In the genomic region with DNA sequence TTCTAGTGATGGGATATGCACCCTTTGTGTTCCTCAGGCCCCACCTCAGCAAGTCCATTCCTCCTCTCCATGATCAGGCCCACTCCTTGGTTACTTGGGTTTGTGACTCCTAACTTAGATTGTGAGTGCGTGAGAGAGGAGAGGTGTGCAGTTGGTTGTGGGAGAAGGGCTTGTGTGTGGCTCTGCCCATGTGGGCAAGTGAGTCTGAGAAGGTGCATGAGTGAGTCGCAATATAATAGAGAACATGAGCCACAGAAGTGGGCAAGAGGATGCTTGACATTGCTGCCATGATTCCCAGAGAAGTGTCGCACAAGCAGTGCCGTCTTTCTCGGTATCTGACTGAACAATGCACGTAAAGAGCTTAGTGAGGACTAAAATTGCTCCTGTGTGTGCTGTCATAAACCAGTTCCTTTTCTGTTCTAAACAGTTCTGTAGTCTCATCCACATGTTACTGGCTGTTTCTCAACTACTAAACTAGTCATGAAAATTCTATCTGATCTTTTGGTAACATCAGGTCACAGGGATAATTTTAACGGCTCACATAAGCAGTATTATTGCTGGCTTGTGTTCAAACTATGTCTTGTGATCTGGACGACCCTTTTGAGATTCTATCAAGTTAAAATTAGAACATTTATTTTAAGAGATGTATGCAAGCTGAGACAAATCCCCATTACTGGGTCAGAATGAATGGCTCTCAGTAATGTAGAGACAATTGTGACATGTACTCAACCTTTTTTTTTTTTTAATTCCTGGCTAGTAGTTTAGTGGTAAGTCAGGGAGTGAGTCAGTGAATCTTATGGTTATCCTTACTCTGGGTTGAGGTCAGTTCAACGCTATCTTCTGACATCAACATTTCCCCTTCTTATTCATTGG, we compare ENCODE assay signal across 10 cellular contexts. TPM values are rescaled to one million over a fixed set of nuclear protein-coding genes. Genes with fewer than 3 reads are reported as not detected.
A peak's percentile ranks its signal among the peaks of the same experiment; 100 is the strongest.
DNase-seq lines count a peak whose midpoint lies in the region; FAIRE-seq and TF ChIP-seq lines count a peak whose summit lies in the region.
"Had no signal": no experiment of that assay in that cellular context is flagged by ENCODE, and none has a peak within 500 bp of the region (broad histone marks: within the 10 kb centered on the region; RNA-seq: fewer than 3 reads in every experiment).

No MANE protein-coding gene starts in this region.

- TF ChIP-seq EP300 in H1 (IDR thresholded peaks at IDR 0.05; ENCODE audit: borderline replicate concordance in 1 of 2, low read depth in 2 of 2, low read length in 2 of 2), result no peak

- peaks cover 2% of the 10 kb centered on the region; the same call in 1 of the 2 replicates for H3K79me1 ChIP-seq in H1 (ENCODE audit: low read depth, low read length)

- H3K27me3 ChIP-seq in BJ (ENCODE audit: control insufficient read depth, insufficient read depth, low read length) (no peaks in the 10 kb centered on the region), H1 (replicated peaks in 1 of 4; ENCODE audit: control insufficient read depth in 3 of 4, extremely low read depth in 1 of 4, insufficient read depth in 3 of 4, low read length in 3 of 4) (no peaks in the 10 kb centered on the region), prostate gland (replicated peaks; ENCODE audit: insufficient read depth) (no peaks in the 10 kb centered on the region)

- H3K4me3 Mint-ChIP-seq in nephron, result no peak overlapping the region
- H3K4me3 Mint-ChIP-seq: activated T-cell treated with anti-CD3 and anti-CD28 coated beads, Interleukin-2, amount 50 U/mL, for 4 hours had no signal

- no peaks in the 10 kb centered on the region for H3K79me2 ChIP-seq in H1 (ENCODE audit: control insufficient read depth in 1 of 2, insufficient read depth in 2 of 2, low read length in 2 of 2)

- H4K91ac ChIP-seq in H1 (replicated peaks; ENCODE audit: insufficient read length, low read length), result no peak overlapping the region

- H4K5ac ChIP-seq in H1 (ENCODE audit: insufficient read length, low read depth, low read length), result no peak overlapping the region

- H2AFZ ChIP-seq in H1 (ENCODE audit: low read length), result no peak overlapping the region

- H3K27ac Mint-ChIP-seq in nephron, result peak overlapping the region in 2 of 3 experiments; percentile 45

- peak overlapping the region; percentile 87; the same call in 1 of the 2 replicates for H2BK20ac ChIP-seq in H1 (ENCODE audit: low read length)

- POLR2A ChIA-PET in BJ (lab: Charles Lee), result interaction anchor here (0.6 kb wide), 1 partner anchor 47 kb away, joined by 3 read pairs; no protein-coding TSS in a partner anchor
- POLR2A ChIA-PET in H1 (lab: Charles Lee; ENCODE audit: partially characterized antibody), result no interaction called here

- H3K4me2 ChIP-seq in H1 (ENCODE audit: insufficient read depth in 1 of 2, low read depth in 2 of 2, low read length in 2 of 2), result no peak overlapping the region

- peak overlapping the region; percentile 83; the same call in 1 of the 2 replicates for H2BK15ac ChIP-seq in H1 (ENCODE audit: low read length)

- TF ChIP-seq RAD21 in H1 (IDR thresholded peaks at IDR 0.05 in 1 of 2, conservative IDR thresholded peaks at IDR 0.05 in 1 of 2; ENCODE audit: low read depth in 2 of 2, low read length in 2 of 2), result no peak

- no peak overlapping the region for H2BK120ac ChIP-seq in H1 (replicated peaks; ENCODE audit: low read depth, low read length)

- H3K4me1 ChIP-seq in H1 (replicated peaks in 1 of 4; ENCODE audit: control insufficient read depth in 3 of 4, insufficient read depth in 4 of 4, low read length in 3 of 4), result peaks cover 2 to 18% (median 16%) of the 10 kb centered on the region in 4 experiments
- H3K4me1 ChIP-seq in prostate gland (replicated peaks), result no peaks in the 10 kb centered on the region

- H3K14ac ChIP-seq in H1 (ENCODE audit: insufficient read length), result no peak overlapping the region

- no peak for TF ChIP-seq POLR2A in H1 (IDR thresholded peaks at IDR 0.05; ENCODE audit: control extremely low read depth in 1 of 2, low read depth in 2 of 2, low read length in 2 of 2)
- TF ChIP-seq POLR2A in prostate gland (IDR thresholded peaks at IDR 0.05), result no peak

- H3K23me2 ChIP-seq in H1 (ENCODE audit: low read depth, low read length), result no peaks in the 10 kb centered on the region

- H3K4ac ChIP-seq in H1 (replicated peaks; ENCODE audit: insufficient read length, low read depth, low read length), result no peak overlapping the region

- no peak overlapping the region for H3K4me3 ChIP-seq in BJ (ENCODE audit: low read depth, low read length)
- no peak overlapping the region for H3K4me3 ChIP-seq in H1 (ENCODE audit: extremely low read depth in 1 of 4, insufficient read depth in 2 of 4, low read depth in 3 of 4, low read length in 4 of 4)
- no peak overlapping the region for H3K4me3 ChIP-seq in prostate gland

- no peaks in the 10 kb centered on the region for H4K20me1 ChIP-seq in H1 (replicated peaks in 1 of 2; ENCODE audit: control insufficient read depth in 1 of 2, insufficient read depth in 2 of 2, low read length in 2 of 2)

- H3K36me3 Mint-ChIP-seq in nephron (ENCODE audit: low read depth), result peaks cover 30% of the 10 kb centered on the region

- CTCF ChIA-PET in BJ (lab: Yijun Ruan, JAX) (interaction anchor here (1.5 to 2.5 kb wide), 2 partner anchors 11 to 14 kb away, joined by 4 to 6 read pairs; no protein-coding TSS in a partner anchor), H1 (lab: Charles Lee; ENCODE audit: partially characterized antibody) (interaction anchor here (0.6 to 1.2 kb wide), 3 partner anchors 14 to 177 kb away, joined by 3 read pairs; no protein-coding TSS in a partner anchor)

- H3K18ac ChIP-seq in H1 (ENCODE audit: extremely low read depth, low read length), result no peak overlapping the region

- H2AK5ac ChIP-seq in H1 (ENCODE audit: low read depth, low read length), result no peak overlapping the region; the same call in 1 of the 2 replicates

- H3K9ac ChIP-seq in H1 (replicated peaks in 1 of 4; ENCODE audit: extremely low read depth in 1 of 4, low read depth in 3 of 4, low read length in 3 of 4), result no peak overlapping the region

- peaks cover 57% of the 10 kb centered on the region for H3K4me1 Mint-ChIP-seq in nephron

- H3K36me3 ChIP-seq in BJ (ENCODE audit: control insufficient read depth, insufficient read depth, low read length) (no peaks in the 10 kb centered on the region; the same call in none of the 2 replicates), H1 (ENCODE audit: control insufficient read depth in 2 of 4, insufficient read depth in 4 of 4, low read length in 3 of 4) (peaks cover 0 to 19% (median 2%) of the 10 kb centered on the region in 4 experiments; a peak in 3 of 8 replicates), prostate gland (no peaks in the 10 kb centered on the region)

- H2BK12ac ChIP-seq in H1 (ENCODE audit: low read depth, low read length), result 0 out of 2 replicates have a peak overlapping the region, but pooled peaks have one; percentile 82

- no peaks in the 10 kb centered on the region for H3K9me3 Mint-ChIP-seq in nephron
- H3K9me3 Mint-ChIP-seq: activated T-cell treated with anti-CD3 and anti-CD28 coated beads, Interleukin-2, amount 50 U/mL, for 4 hours had no signal

- 90% methylated on average over 9 of the region's 9 CpGs; no CpG with 5 or more reads in 1 of the 2 experiments for WGBS in H1 (ENCODE audit: extremely low coverage in 1 of 2, insufficient coverage in 1 of 2, insufficient read length in 1 of 2, insufficient replicate concordance in 2 of 2, low coverage in 1 of 2, low lambda C conversion rate in 2 of 2, missing lambda C conversion rate in 1 of 2), 2 experiments
- 41% methylated on average over 9 of the region's 9 CpGs for WGBS in prostate gland

- no peak overlapping the region for H3K23ac ChIP-seq in H1 (ENCODE audit: insufficient read length)

- no peak overlapping the region for H3K56ac ChIP-seq in H1 (replicated peaks; ENCODE audit: insufficient read length, low read depth, low read length)

- H3K9me3 ChIP-seq in H1 (ENCODE audit: insufficient read depth in 2 of 2, low read depth in 1 of 2, low read length in 1 of 2) (no peaks in the 10 kb centered on the region), prostate gland (no peaks in the 10 kb centered on the region)

- no peak overlapping the region; the same call in 1 of the 2 replicates for H4K8ac ChIP-seq in H1 (ENCODE audit: extremely low read depth, insufficient read depth, low read length)

- H3K27me3 Mint-ChIP-seq in nephron (ENCODE audit: low read depth), result no peaks in the 10 kb centered on the region

- 0 out of 2 replicates have a peak overlapping the region, but pooled peaks have one; percentile 19 for H2BK5ac ChIP-seq in H1 (ENCODE audit: low read depth, low read length)

- peak; percentile 88 for DNase-seq in BJ (ENCODE audit: low read depth)
- peak; percentile 18 for DNase-seq in OCI-M1 (lab: John Stamatoyannopoulos, UW)
- no peak for DNase-seq in H1 (ENCODE audit: low read depth in 1 of 2, low spot score in 2 of 2)
- no peak for DNase-seq in prostate gland (ENCODE audit: low spot score)
- no peak for DNase-seq in GM19239 (ENCODE audit: insufficient read length, low spot score)
- no peak for DNase-seq in NAMALWA (ENCODE audit: low spot score)
- DNase-seq in HPDE6-E6E7 (ENCODE audit: extremely low spot score), result no peak
- DNase-seq: activated T-cell treated with anti-CD3 and anti-CD28 coated beads, Interleukin-2, amount 50 U/mL, for 4 hours had no signal

- no peak for FAIRE-seq in H1 (lab: Jason Lieb, UNC)
- no peak for FAIRE-seq in GM19239 (lab: Jason Lieb, UNC)
- FAIRE-seq: G401.6 had no signal

- H3K27ac ChIP-seq in H1 (ENCODE audit: low read depth, low read length), result no peak overlapping the region
- H3K27ac ChIP-seq in prostate gland, result peak overlapping the region in 1 of 2 donors; percentile 12

- intact Hi-C loops in prostate gland (cut with DNase I), result loop anchor here (10.0 kb wide), 1 partner anchor 68 kb away; a partner anchor contains a TSS

- no peak for TF ChIP-seq CTCF in BJ (IDR thresholded peaks at IDR 0.05; ENCODE audit: insufficient read depth, low read depth, low read length)
- no peak for TF ChIP-seq CTCF in H1 (IDR thresholded peaks at IDR 0.05; ENCODE audit: control extremely low read depth in 1 of 3, insufficient read depth in 1 of 3, low read depth in 1 of 3, low read length in 3 of 3)
- no peak for TF ChIP-seq CTCF in nephron (IDR thresholded peaks at IDR 0.05; ENCODE audit: unreplicated experiment in 3 of 3)
- no peak for TF ChIP-seq CTCF in prostate gland (IDR thresholded peaks at IDR 0.05)

TF ChIP-seq in H1, 55 proteins besides CTCF, POLR2A, EP300 and RAD21 (continues in another document):
- TF ChIP-seq KDM4A (IDR thresholded peaks at IDR 0.05; ENCODE audit: low read depth, low read length, severe bottlenecking), result no peak

RNA-seq across cellular contexts. Expression of a gene that starts 25.6 kb away (rescaled TPM):
- polyA plus RNA-seq in BJ (2011; rRNA removed) (50.4 and 76.7 TPM in 2 replicates), H1 (2011; rRNA removed) (14.4 and 19.4 TPM in 2 replicates)
- polyA minus RNA-seq in BJ (2011; rRNA and poly(A)+ RNA removed), result 40.0 and 44.2 TPM in 2 replicates
- total RNA-seq in H1 (2021; fragmentation: NEBNext Ultra II Directional; extraction: Animal tissue kit (Norgen Biotek cat#: 25700)), result 31.0 and 34.2 TPM in 2 replicates
- 18.8 TPM for polyA plus RNA-seq in H1 (2011; cell fraction: cytosol; rRNA removed)
- polyA plus RNA-seq in H1 (2011; cell fraction: nucleus; rRNA removed), result 14.0 TPM
- 33.1 to 37.1 TPM (median 34.0 TPM) in 4 replicates for polyA plus RNA-seq in H1 (2012, experiment 1 of 2)
- 9.1 TPM for polyA plus RNA-seq in H1 (2012, experiment 2 of 2)
- polyA plus RNA-seq in H1 (2013, experiment 1 of 2), result 29.6 TPM
- 28.7 TPM for polyA plus RNA-seq in H1 (2013, experiment 2 of 2)
- polyA minus RNA-seq in H1 (2011; rRNA and poly(A)+ RNA removed), result 27.1 and 28.8 TPM in 2 replicates
- 25.6 TPM for polyA minus RNA-seq in H1 (2011; cell fraction: cytosol; rRNA and poly(A)+ RNA removed)
- 30.7 TPM for polyA minus RNA-seq in H1 (2011; cell fraction: nucleus; rRNA and poly(A)+ RNA removed)
- 10 to 100 TPM; 37.4 to 69.5 TPM for total RNA-seq in prostate gland

Comparison
In these comparisons a context has a peak if more than half of its experiments do, and no peak if none do; other contexts are left out.
1. DNase-seq: peak in BJ (single experiment) and OCI-M1 (single experiment); none in H1 (0 of 2), prostate gland (single experiment), GM19239 (single experiment), NAMALWA (single experiment) and HPDE6-E6E7 (single experiment).